21 cellular contexts compared by ENCODE assay signal in genomic region chr4:125520258-125520990, GRCh38.
DNase-seq lines count a peak whose midpoint lies in the region; ATAC-seq and TF ChIP-seq lines count a peak whose summit lies in the region.
"Had no signal": no experiment of that assay in that cellular context is flagged by ENCODE, and none has a peak within 500 bp of the region (broad histone marks: within the 10 kb centered on the region; RNA-seq: fewer than 3 reads in every experiment).

No MANE protein-coding gene starts in this region.

- no peaks in the 10 kb centered on the region for H3K27me3 ChIP-seq in left ventricle myocardium inferior (ENCODE audit: low read depth)
- no peaks in the 10 kb centered on the region for H3K27me3 ChIP-seq in left lung
- H3K27me3 ChIP-seq: heart right ventricle, pancreas, tibial nerve had no signal

- DNase-seq in left ventricle myocardium inferior, result no peak
- DNase-seq in left ventricle myocardium superior, result no peak
- peak; percentile 38 to 79 for DNase-seq in cardiac fibroblast (ENCODE audit: low read depth in 2 of 2)
- no peak for DNase-seq in left lung
- DNase-seq in naive thymus-derived CD8-positive, alpha-beta T cell, result no peak
- DNase-seq in central memory CD4-positive, alpha-beta T cell, result no peak
- DNase-seq: 8988T; activated CD8-positive, alpha-beta T cell treated with anti-CD3 and anti-CD28 coated beads, Interleukin-2, amount 10 ng/mL, durations not matched to agents 7 days and 5 days; CD4-positive, CD25-positive, alpha-beta regulatory T cell; cortex of kidney; DMS79 treated with DMSO at 0.1 percent for 48 hours; erythroblast; heart right ventricle; KBM-7; NCI-H1048; pancreas; small intestine; WERI-Rb-1 had no signal

- H3K4me1 Mint-ChIP-seq in naive thymus-derived CD8-positive, alpha-beta T cell, result no peaks in the 10 kb centered on the region
- H3K4me1 Mint-ChIP-seq: CD4-positive, CD25-positive, alpha-beta regulatory T cell had no signal

- H3K4me3 Mint-ChIP-seq in naive thymus-derived CD8-positive, alpha-beta T cell, result no peak overlapping the region
- H3K4me3 Mint-ChIP-seq: activated CD8-positive, alpha-beta T cell treated with anti-CD3 and anti-CD28 coated beads, Interleukin-2, amount 10 ng/mL, durations not matched to agents 7 days and 5 days; CD4-positive, CD25-positive, alpha-beta regulatory T cell had no signal

- H3K27ac ChIP-seq in left ventricle myocardium inferior (replicated peaks) (peak overlapping the region; percentile 9), left lung (peak overlapping the region in 1 of 2 donors; percentile 45)
- H3K27ac ChIP-seq: tibial nerve, WERI-Rb-1 had no signal

- TF ChIP-seq CTCF in left ventricle myocardium inferior (IDR thresholded peaks at IDR 0.05; ENCODE audit: borderline replicate concordance) (no peak), cardiac fibroblast (IDR thresholded peaks at IDR 0.05; ENCODE audit: low read depth, low read length) (no peak), left lung (IDR thresholded peaks at IDR 0.05) (no peak)

- H3K36me3 Mint-ChIP-seq in naive thymus-derived CD8-positive, alpha-beta T cell, result no peaks in the 10 kb centered on the region
- H3K36me3 Mint-ChIP-seq: CD4-positive, CD25-positive, alpha-beta regulatory T cell had no signal

- H3K9me3 Mint-ChIP-seq in naive thymus-derived CD8-positive, alpha-beta T cell, result peaks cover 0 to 26% (median 4%) of the 10 kb centered on the region in 9 donors

- H3K9me3 ChIP-seq in left ventricle myocardium inferior (replicated peaks) (peaks cover 2% of the 10 kb centered on the region), left lung (peaks cover 0 to 2% of the 10 kb centered on the region in 2 donors)
- H3K9me3 ChIP-seq: pancreas had no signal

- H3K4me3 ChIP-seq in left ventricle myocardium inferior (no peak overlapping the region), cardiac fibroblast (replicated peaks in 1 of 2; ENCODE audit: low read depth in 2 of 2, low read length in 2 of 2) (no peak overlapping the region), left lung (no peak overlapping the region)
- H3K4me3 ChIP-seq: heart right ventricle, pancreas, tibial nerve had no signal

- POLR2A ChIA-PET in naive thymus-derived CD8-positive, alpha-beta T cell (lab: Charles Lee), result no interaction called here

- H3K4me1 ChIP-seq in left ventricle myocardium inferior (peaks cover 6% of the 10 kb centered on the region), left lung (peaks cover 0 to 5% of the 10 kb centered on the region in 2 donors)
- H3K4me1 ChIP-seq: pancreas had no signal

- no peaks in the 10 kb centered on the region for H3K27me3 Mint-ChIP-seq in naive thymus-derived CD8-positive, alpha-beta T cell
- H3K27me3 Mint-ChIP-seq: CD4-positive, CD25-positive, alpha-beta regulatory T cell had no signal

- intact Hi-C loops in left ventricle myocardium inferior (cut with micrococcal nuclease), result no loop called here
- intact Hi-C loops in left ventricle myocardium superior (cut with micrococcal nuclease), result no loop called here
- intact Hi-C loops in left lung (cut with DNase I), result no loop called here

- ATAC-seq in left ventricle myocardium superior (no peak), left lung (peak; percentile 87), HG03175 (IDR thresholded peaks at IDR 0.05; ENCODE audit: unreplicated experiment) (no peak), GM19351 (IDR thresholded peaks at IDR 0.05; ENCODE audit: unreplicated experiment) (no peak)
- no peak for ATAC-seq in naive thymus-derived CD8-positive, alpha-beta T cell
- ATAC-seq: activated CD8-positive, alpha-beta T cell treated with anti-CD3 and anti-CD28 coated beads, Interleukin-2, amount 10 ng/mL, durations not matched to agents 7 days and 5 days had no signal

- no peak overlapping the region for H3K27ac Mint-ChIP-seq in naive thymus-derived CD8-positive, alpha-beta T cell
- H3K27ac Mint-ChIP-seq: activated CD8-positive, alpha-beta T cell treated with anti-CD3 and anti-CD28 coated beads, Interleukin-2, amount 10 ng/mL, durations not matched to agents 7 days and 5 days; CD4-positive, CD25-positive, alpha-beta regulatory T cell had no signal

- no peaks in the 10 kb centered on the region for H3K36me3 ChIP-seq in left ventricle myocardium inferior
- no peaks in the 10 kb centered on the region for H3K36me3 ChIP-seq in left lung
- H3K36me3 ChIP-seq: heart right ventricle, pancreas, tibial nerve, WERI-Rb-1 had no signal

Comparison
In these comparisons a context has a peak if more than half of its experiments do, and no peak if none do; other contexts are left out.
1. DNase-seq: peak in cardiac fibroblast (2 of 2); none in left ventricle myocardium inferior (single experiment), left ventricle myocardium superior (single experiment), left lung (0 of 2), naive thymus-derived CD8-positive, alpha-beta T cell (0 of 10) and central memory CD4-positive, alpha-beta T cell (single experiment).